1 cellular context compared by ENCODE assay signal in the genomic region with DNA sequence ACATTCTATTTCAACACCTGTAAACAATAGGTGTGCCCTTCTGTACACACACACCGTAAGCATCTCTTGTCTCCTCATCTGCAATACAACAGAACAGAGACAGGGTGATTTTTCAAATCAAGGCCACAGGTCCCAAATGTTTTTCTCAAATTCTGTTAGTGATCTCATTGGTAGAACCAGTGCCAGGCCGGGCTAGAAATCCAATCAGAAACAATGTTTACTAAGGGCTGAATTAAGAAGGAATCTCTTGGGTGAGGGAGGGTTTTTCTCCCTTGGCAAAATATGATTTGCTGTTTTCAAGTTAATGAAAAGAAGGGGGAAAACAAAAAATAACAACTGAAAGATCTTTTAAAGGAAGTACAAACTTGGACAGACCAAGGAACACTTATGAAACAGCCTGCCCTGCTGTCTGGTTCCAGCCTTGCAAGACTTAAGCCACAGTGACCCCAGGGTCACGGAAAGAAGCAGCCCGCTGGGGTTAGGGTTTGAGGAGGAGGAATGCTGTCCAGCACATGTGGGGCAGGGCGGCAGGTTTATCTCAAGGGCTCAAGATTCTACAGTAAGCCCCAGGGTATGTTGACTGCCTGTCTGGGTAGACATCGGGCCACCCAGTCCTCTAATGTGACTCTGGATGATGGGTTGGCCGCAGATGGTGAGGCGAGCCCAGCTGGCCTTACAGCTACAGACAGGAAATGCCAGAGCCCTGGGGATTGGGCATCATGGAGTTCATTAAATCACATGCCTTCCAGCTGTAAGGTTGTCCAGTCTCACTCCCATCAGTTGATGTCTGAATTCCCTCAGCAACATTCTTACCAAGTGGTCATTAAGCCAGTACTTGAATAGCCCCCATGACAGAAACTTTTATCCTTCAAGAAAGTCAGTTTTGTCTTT.
TF ChIP-seq lines count a peak whose summit lies in the region.

No MANE protein-coding gene starts in this region.

TF ChIP-seq in HepG2, 621 proteins besides CTCF, POLR2A, EP300 and RAD21:
- TF ChIP-seq, protein P1, sequence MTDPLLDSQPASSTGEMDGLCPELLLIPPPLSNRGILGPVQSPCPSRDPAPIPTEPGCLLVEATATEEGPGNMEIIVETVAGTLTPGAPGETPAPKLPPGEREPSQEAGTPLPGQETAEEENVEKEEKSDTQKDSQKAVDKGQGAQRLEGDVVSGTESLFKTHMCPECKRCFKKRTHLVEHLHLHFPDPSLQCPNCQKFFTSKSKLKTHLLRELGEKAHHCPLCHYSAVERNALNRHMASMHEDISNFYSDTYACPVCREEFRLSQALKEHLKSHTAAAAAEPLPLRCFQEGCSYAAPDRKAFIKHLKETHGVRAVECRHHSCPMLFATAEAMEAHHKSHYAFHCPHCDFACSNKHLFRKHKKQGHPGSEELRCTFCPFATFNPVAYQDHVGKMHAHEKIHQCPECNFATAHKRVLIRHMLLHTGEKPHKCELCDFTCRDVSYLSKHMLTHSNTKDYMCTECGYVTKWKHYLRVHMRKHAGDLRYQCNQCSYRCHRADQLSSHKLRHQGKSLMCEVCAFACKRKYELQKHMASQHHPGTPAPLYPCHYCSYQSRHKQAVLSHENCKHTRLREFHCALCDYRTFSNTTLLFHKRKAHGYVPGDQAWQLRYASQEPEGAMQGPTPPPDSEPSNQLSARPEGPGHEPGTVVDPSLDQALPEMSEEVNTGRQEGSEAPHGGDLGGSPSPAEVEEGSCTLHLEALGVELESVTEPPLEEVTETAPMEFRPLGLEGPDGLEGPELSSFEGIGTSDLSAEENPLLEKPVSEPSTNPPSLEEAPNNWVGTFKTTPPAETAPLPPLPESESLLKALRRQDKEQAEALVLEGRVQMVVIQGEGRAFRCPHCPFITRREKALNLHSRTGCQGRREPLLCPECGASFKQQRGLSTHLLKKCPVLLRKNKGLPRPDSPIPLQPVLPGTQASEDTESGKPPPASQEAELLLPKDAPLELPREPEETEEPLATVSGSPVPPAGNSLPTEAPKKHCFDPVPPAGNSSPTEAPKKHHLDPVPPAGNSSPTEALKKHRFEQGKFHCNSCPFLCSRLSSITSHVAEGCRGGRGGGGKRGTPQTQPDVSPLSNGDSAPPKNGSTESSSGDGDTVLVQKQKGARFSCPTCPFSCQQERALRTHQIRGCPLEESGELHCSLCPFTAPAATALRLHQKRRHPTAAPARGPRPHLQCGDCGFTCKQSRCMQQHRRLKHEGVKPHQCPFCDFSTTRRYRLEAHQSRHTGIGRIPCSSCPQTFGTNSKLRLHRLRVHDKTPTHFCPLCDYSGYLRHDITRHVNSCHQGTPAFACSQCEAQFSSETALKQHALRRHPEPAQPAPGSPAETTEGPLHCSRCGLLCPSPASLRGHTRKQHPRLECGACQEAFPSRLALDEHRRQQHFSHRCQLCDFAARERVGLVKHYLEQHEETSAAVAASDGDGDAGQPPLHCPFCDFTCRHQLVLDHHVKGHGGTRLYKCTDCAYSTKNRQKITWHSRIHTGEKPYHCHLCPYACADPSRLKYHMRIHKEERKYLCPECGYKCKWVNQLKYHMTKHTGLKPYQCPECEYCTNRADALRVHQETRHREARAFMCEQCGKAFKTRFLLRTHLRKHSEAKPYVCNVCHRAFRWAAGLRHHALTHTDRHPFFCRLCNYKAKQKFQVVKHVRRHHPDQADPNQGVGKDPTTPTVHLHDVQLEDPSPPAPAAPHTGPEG (CRISPR knock-in tag; IDR thresholded peaks at IDR 0.05) = no peak
- TF ChIP-seq, protein P2, sequence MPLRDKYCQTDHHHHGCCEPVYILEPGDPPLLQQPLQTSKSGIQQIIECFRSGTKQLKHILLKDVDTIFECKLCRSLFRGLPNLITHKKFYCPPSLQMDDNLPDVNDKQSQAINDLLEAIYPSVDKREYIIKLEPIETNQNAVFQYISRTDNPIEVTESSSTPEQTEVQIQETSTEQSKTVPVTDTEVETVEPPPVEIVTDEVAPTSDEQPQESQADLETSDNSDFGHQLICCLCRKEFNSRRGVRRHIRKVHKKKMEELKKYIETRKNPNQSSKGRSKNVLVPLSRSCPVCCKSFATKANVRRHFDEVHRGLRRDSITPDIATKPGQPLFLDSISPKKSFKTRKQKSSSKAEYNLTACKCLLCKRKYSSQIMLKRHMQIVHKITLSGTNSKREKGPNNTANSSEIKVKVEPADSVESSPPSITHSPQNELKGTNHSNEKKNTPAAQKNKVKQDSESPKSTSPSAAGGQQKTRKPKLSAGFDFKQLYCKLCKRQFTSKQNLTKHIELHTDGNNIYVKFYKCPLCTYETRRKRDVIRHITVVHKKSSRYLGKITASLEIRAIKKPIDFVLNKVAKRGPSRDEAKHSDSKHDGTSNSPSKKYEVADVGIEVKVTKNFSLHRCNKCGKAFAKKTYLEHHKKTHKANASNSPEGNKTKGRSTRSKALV (CRISPR knock-in tag; IDR thresholded peaks at IDR 0.05) = no peak
- TF ChIP-seq XRCC5 (optimal IDR thresholded peaks at IDR 0.05; ENCODE audit: low read length) = no peak
- no peak for TF ChIP-seq ZNF510 (CRISPR knock-in tag; IDR thresholded peaks at IDR 0.05; ENCODE audit: low read depth)
- no peak for TF ChIP-seq GFI1 (CRISPR knock-in tag; IDR thresholded peaks at IDR 0.05; ENCODE audit: borderline replicate concordance)
- TF ChIP-seq, protein P3, sequence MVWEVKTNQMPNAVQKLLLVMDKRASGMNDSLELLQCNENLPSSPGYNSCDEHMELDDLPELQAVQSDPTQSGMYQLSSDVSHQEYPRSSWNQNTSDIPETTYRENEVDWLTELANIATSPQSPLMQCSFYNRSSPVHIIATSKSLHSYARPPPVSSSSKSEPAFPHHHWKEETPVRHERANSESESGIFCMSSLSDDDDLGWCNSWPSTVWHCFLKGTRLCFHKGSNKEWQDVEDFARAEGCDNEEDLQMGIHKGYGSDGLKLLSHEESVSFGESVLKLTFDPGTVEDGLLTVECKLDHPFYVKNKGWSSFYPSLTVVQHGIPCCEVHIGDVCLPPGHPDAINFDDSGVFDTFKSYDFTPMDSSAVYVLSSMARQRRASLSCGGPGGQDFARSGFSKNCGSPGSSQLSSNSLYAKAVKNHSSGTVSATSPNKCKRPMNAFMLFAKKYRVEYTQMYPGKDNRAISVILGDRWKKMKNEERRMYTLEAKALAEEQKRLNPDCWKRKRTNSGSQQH (CRISPR knock-in tag; IDR thresholded peaks at IDR 0.05; ENCODE audit: low read depth) = no peak
TF ChIP-seq in HepG2: peak in this region for 0.
